Comparison of ENCODE assay signal across 1 cellular context in genomic region chr2:98438190-98439133, GRCh38.
TF ChIP-seq lines count a peak whose summit lies in the region.

No MANE protein-coding gene starts in this region.

TF ChIP-seq in GM23338, 12 proteins besides CTCF, POLR2A, EP300 and RAD21 (continued from another document):
- TF ChIP-seq REST (IDR thresholded peaks at IDR 0.05; ENCODE audit: unreplicated experiment) (no peak), ETS1 (IDR thresholded peaks at IDR 0.05) (no peak), CREB1 (CRISPR knock-in tag; IDR thresholded peaks at IDR 0.05; ENCODE audit: low read depth) (no peak)
TF ChIP-seq in GM23338: peak in this region for 0.
